In the genomic region with DNA sequence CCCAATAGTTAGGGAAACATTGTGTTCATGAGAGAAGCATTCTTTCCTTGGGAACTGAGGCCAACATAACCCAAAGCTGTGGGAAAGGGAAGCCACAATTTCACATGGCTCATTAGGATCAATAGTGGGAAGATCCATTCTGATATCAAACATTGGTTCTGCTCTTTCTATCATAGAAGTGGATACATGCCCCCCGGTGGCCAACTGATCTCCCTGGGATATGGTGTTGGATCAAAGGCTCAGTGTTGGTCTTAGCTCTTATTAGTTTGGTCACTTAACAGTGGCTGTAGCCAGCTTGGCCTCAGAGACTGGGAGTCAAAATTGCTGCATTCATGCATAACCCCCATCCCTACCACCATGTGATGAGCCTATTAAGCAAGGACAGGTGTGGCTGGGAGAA, we compare ENCODE assay signal across 21 cellular contexts. TPM values are rescaled to one million over a fixed set of nuclear protein-coding genes. Genes with fewer than 3 reads are reported as not detected.
"Had no signal": no experiment of that assay in that cellular context is flagged by ENCODE, and none has a peak within 500 bp of the region (broad histone marks: within the 10 kb centered on the region; RNA-seq: fewer than 3 reads in every experiment).

No MANE protein-coding gene starts in this region.

- H3K4me1 Mint-ChIP-seq: activated B cell treated with CpG ODN at 0.5 μM for 24 hours, mesothelial cell of epicardium, neural crest cell had no signal

- H3K27ac Mint-ChIP-seq: activated B cell treated with CpG ODN at 0.5 μM for 24 hours, mesothelial cell of epicardium had no signal

- H3K27ac ChIP-seq: ascending aorta, gastroesophageal sphincter, heart left ventricle, left lung, spleen, tibial nerve, uterus had no signal

- H3K36me3 ChIP-seq: ascending aorta, gastroesophageal sphincter, heart left ventricle, left lung, spleen, tibial nerve, uterus had no signal

- H3K4me1 ChIP-seq: ascending aorta, gastroesophageal sphincter, tibial nerve, uterus had no signal

- H3K4me3 ChIP-seq: ascending aorta, gastroesophageal sphincter, heart left ventricle, left lung, spleen, tibial nerve, uterus had no signal

- H3K27me3 Mint-ChIP-seq: activated B cell treated with CpG ODN at 0.5 μM for 24 hours had no signal

- ATAC-seq: activated T-cell treated with anti-CD3 and anti-CD28 coated beads, Interleukin-2, amount 50 U/mL, for 4 hours; gastroesophageal sphincter; heart left ventricle; left lung had no signal

- DNase-seq: activated B cell treated with CpG ODN at 0.5 μM for 24 hours; activated CD4-positive, alpha-beta T cell treated with anti-CD3 and anti-CD28 coated beads for 48 hours; activated CD8-positive, alpha-beta memory T cell treated with anti-CD3 and anti-CD28 coated beads, Interleukin-2, amount 50 U/mL, for 4 hours; activated effector memory CD4-positive, alpha-beta T cell treated with anti-CD3 and anti-CD28 coated beads, Interleukin-2, amount 50 U/mL, for 16 hours; activated T-cell treated with anti-CD3 and anti-CD28 coated beads, Interleukin-2, amount 50 U/mL, for 4 hours; cerebellar nuclear complex; cortex of kidney; heart left ventricle; left lung; retina; spleen; stimulated activated CD8-positive, alpha-beta memory T cell treated with anti-CD3 and anti-CD28 coated beads, Interleukin-4, amount 100 ng/mL, for 48 hours; stimulated activated naive CD4-positive, alpha-beta T cell treated with Interleukin-2 at 50 U/mL for 16 hours; SW 1271; uterus had no signal

- H3K9me3 ChIP-seq: ascending aorta, uterus had no signal

- H3K4me3 Mint-ChIP-seq: activated B cell treated with CpG ODN at 0.5 μM for 24 hours; activated T-cell treated with anti-CD3 and anti-CD28 coated beads, Interleukin-2, amount 50 U/mL, for 4 hours; mesothelial cell of epicardium; neural crest cell had no signal

- H3K36me3 Mint-ChIP-seq: mesothelial cell of epicardium had no signal

RNA-seq across cellular contexts. Expression of a gene that starts 6.7 kb away (rescaled TPM):
- total RNA-seq: mesothelial cell of epicardium, neural crest cell had no signal

RNA-seq across cellular contexts. Expression of a gene that starts 45.8 kb away (rescaled TPM):
- total RNA-seq: activated B cell treated with CpG ODN at 0.5 μM for 24 hours, kidney epithelial cell, mesothelial cell of epicardium, neural crest cell had no signal
